Comparison of ENCODE assay signal across 18 cellular contexts in genomic region chr6:129248976-129249375, GRCh38.
"Had no signal": no experiment of that assay in that cellular context is flagged by ENCODE, and none has a peak within 500 bp of the region (broad histone marks: within the 10 kb centered on the region; RNA-seq: fewer than 3 reads in every experiment).

No MANE protein-coding gene starts in this region.

- ATAC-seq: activated T-cell treated with anti-CD3 and anti-CD28 coated beads, Interleukin-2, amount 50 U/mL, for 72 hours; left lobe of liver; naive thymus-derived CD4-positive, alpha-beta T cell had no signal

- H3K4me1 ChIP-seq: parathyroid adenoma, tibial artery had no signal

- H3K27me3 ChIP-seq: esophagus squamous epithelium, neutrophil, tibial artery had no signal

- H3K9me3 ChIP-seq: esophagus squamous epithelium, neutrophil, tibial artery had no signal

- H3K27ac ChIP-seq: esophagus squamous epithelium, neutrophil, parathyroid adenoma, tibial artery, VCaP had no signal

- DNase-seq: activated CD4-positive, alpha-beta T cell treated with anti-CD3 and anti-CD28 coated beads for 1 hour; activated CD8-positive, alpha-beta memory T cell treated with anti-CD3 and anti-CD28 coated beads for 24 hours; activated CD8-positive, alpha-beta memory T cell treated with anti-CD3 and anti-CD28 coated beads, Interleukin-2, amount 50 U/mL, for 48 hours; activated effector memory CD4-positive, alpha-beta T cell treated with anti-CD3 and anti-CD28 coated beads, Interleukin-2, amount 50 U/mL, for 16 hours; activated naive CD4-positive, alpha-beta T cell treated with anti-CD3 and anti-CD28 coated beads, Interleukin-2, amount 50 U/mL, for 16 hours; activated T-cell treated with anti-CD3 and anti-CD28 coated beads, Interleukin-2, amount 50 U/mL, for 72 hours; aorta; effector CD8-positive, alpha-beta T cell; esophagus squamous epithelium; naive thymus-derived CD4-positive, alpha-beta T cell; stimulated activated CD4-positive, alpha-beta T cell treated with anti-CD3 and anti-CD28 coated beads, Interleukin-2, amount 100 ng/mL, for 24 hours; stimulated activated naive CD4-positive, alpha-beta T cell treated with Interleukin-2 at 50 U/mL for 16 hours; T-helper 2 cell; tibial artery had no signal

- H3K36me3 ChIP-seq: esophagus squamous epithelium, neutrophil, tibial artery had no signal

- H3K4me3 ChIP-seq: esophagus squamous epithelium, tibial artery had no signal
